In the genomic region with DNA sequence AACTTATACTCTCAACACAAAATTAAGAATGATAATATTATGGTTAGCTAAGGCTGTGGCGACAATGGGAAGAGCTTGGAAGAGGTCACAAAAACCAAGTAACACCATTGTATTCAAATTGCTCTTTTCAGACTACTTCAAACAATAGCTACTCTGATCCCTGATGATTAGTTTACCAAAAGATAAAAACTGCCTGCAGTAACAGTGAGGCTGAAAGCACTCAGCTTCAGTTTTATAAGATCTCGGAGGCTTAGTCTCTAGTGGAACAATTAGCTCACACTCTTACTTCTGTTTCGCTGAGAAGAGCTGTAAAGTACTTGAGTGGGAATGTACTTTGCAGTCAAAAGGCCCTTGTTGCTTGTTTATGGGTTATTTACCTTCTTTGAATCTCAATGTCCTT, we compare ENCODE assay signal across 16 cellular contexts.
"Had no signal": no experiment of that assay in that cellular context is flagged by ENCODE, and none has a peak within 500 bp of the region (broad histone marks: within the 10 kb centered on the region; RNA-seq: fewer than 3 reads in every experiment).

No MANE protein-coding gene starts in this region.

- H3K36me3 ChIP-seq: ascending aorta, prostate gland, right lobe of liver had no signal

- H3K4me3 Mint-ChIP-seq: activated CD4-positive, alpha-beta memory T cell treated with anti-CD3 and anti-CD28 coated beads, Interleukin-2, amount 10 ng/mL, durations not matched to agents 7 days and 5 days; activated naive CD8-positive, alpha-beta T cell treated with anti-CD3 and anti-CD28 coated beads, Interleukin-2, amount 50 U/mL, for 24 hours; activated T-cell treated with anti-CD3 and anti-CD28 coated beads, Interleukin-2, amount 50 U/mL, for 72 hours; naive thymus-derived CD8-positive, alpha-beta T cell; type B pancreatic cell had no signal

- DNase-seq: activated CD4-positive, alpha-beta memory T cell treated with anti-CD3 and anti-CD28 coated beads, Interleukin-2, amount 10 ng/mL, durations not matched to agents 7 days and 5 days; activated CD8-positive, alpha-beta memory T cell treated with anti-CD3 and anti-CD28 coated beads, Interleukin-2, amount 50 U/mL, for 4 hours; activated gamma-delta T cell treated with Interleukin-2 at 50 U/mL for 16 hours; activated naive CD8-positive, alpha-beta T cell treated with anti-CD3 and anti-CD28 coated beads, Interleukin-2, amount 50 U/mL, for 24 hours; activated T-cell treated with anti-CD3 and anti-CD28 coated beads, Interleukin-2, amount 50 U/mL, for 72 hours; foreskin keratinocyte; head of caudate nucleus; mucosa of descending colon; naive thymus-derived CD8-positive, alpha-beta T cell; right lobe of liver; stimulated activated naive CD4-positive, alpha-beta T cell; substantia nigra; T1000 had no signal

- H3K4me1 ChIP-seq: ascending aorta, foreskin keratinocyte, prostate gland, right lobe of liver had no signal

- H3K27ac Mint-ChIP-seq: activated CD4-positive, alpha-beta memory T cell treated with anti-CD3 and anti-CD28 coated beads, Interleukin-2, amount 10 ng/mL, durations not matched to agents 7 days and 5 days; activated naive CD8-positive, alpha-beta T cell treated with anti-CD3 and anti-CD28 coated beads, Interleukin-2, amount 50 U/mL, for 24 hours; activated T-cell treated with anti-CD3 and anti-CD28 coated beads, Interleukin-2, amount 50 U/mL, for 72 hours; naive thymus-derived CD8-positive, alpha-beta T cell; type B pancreatic cell had no signal

- H3K4me3 ChIP-seq: ascending aorta, mucosa of descending colon, prostate gland, right lobe of liver had no signal

- H3K9me3 Mint-ChIP-seq: activated naive CD8-positive, alpha-beta T cell treated with anti-CD3 and anti-CD28 coated beads, Interleukin-2, amount 50 U/mL, for 24 hours; type B pancreatic cell had no signal

- H3K9me3 ChIP-seq: ascending aorta, mucosa of descending colon, prostate gland, right lobe of liver had no signal

- H3K27ac ChIP-seq: ascending aorta, foreskin keratinocyte, prostate gland, right lobe of liver had no signal

- H3K27me3 ChIP-seq: ascending aorta, foreskin keratinocyte, right lobe of liver had no signal

- H3K27me3 Mint-ChIP-seq: activated CD4-positive, alpha-beta memory T cell treated with anti-CD3 and anti-CD28 coated beads, Interleukin-2, amount 10 ng/mL, durations not matched to agents 7 days and 5 days; activated naive CD8-positive, alpha-beta T cell treated with anti-CD3 and anti-CD28 coated beads, Interleukin-2, amount 50 U/mL, for 24 hours; naive thymus-derived CD8-positive, alpha-beta T cell; type B pancreatic cell had no signal

- H3K4me1 Mint-ChIP-seq: activated CD4-positive, alpha-beta memory T cell treated with anti-CD3 and anti-CD28 coated beads, Interleukin-2, amount 10 ng/mL, durations not matched to agents 7 days and 5 days; activated naive CD8-positive, alpha-beta T cell treated with anti-CD3 and anti-CD28 coated beads, Interleukin-2, amount 50 U/mL, for 24 hours; naive thymus-derived CD8-positive, alpha-beta T cell had no signal

- H3K36me3 Mint-ChIP-seq: naive thymus-derived CD8-positive, alpha-beta T cell; type B pancreatic cell had no signal
